ENCODE assay signal across 7 cellular contexts in genomic region chr10:124866812-124867211, GRCh38.
"Had no signal": no experiment of that assay in that cellular context is flagged by ENCODE, and none has a peak within 500 bp of the region (broad histone marks: within the 10 kb centered on the region; RNA-seq: fewer than 3 reads in every experiment).

No MANE protein-coding gene starts in this region.

- H3K4me3 ChIP-seq: GM23338, HAP-1, K562 had no signal

- H3K9me3 ChIP-seq: HAP-1 had no signal

- H3K36me3 ChIP-seq: HAP-1 had no signal

- H3K4me3 Mint-ChIP-seq: GM23338, HFFc6 had no signal

- H3K9me3 Mint-ChIP-seq: HFFc6 had no signal

- DNase-seq: HFFc6, IMR-90 had no signal

- H3K4me1 Mint-ChIP-seq: GM23338 had no signal

- H3K27ac Mint-ChIP-seq: GM23338, HFFc6 had no signal

- H3K4me2 ChIP-seq: GM23338 had no signal

- H3K4me1 ChIP-seq: HAP-1 had no signal

- H3K27ac ChIP-seq: HL-60 had no signal

- H2AFZ ChIP-seq: GM23338 had no signal

- ATAC-seq: GM23338, HCT116, K562 had no signal
